In the genomic region with DNA sequence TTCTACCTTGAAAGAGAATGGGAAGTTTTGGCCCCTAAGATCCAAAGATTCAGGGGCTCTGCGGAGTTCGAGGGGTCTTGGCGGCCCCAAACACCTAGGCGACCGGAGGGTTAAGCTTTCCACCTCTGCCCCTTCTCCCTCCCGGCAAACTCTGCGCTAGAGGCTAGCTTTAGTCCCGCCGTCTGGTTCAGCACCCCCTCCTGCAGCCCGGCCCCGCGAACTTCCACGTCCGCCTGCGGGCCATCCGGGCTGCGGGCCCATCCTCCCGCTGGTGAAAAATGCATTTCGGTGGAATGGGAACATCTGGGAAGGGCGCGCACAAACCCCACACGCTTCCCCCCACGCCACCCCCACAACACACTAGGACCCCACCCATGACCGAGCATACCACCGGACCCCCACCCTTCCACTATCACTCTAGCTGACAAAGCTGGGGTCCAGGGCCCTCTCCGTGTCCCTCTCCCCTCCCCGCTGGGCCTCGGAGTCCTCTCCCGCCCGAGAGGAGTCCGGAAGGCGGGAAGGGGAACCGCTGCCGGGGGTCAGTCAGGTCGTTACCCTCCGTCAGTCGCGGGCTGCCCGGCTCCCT, we compare ENCODE assay signal across 7 cellular contexts. TPM values are rescaled to one million over a fixed set of nuclear protein-coding genes. Genes with fewer than 3 reads are reported as not detected.
DNase-seq lines count a peak whose midpoint lies in the region; ATAC-seq and TF ChIP-seq lines count a peak whose summit lies in the region.

No MANE protein-coding gene starts in this region.

- H3K9me3 ChIP-seq in duodenal mucosa (ENCODE audit: control insufficient read depth in 1 of 2, low read length in 2 of 2): no peaks in the 10 kb centered on the region
- H3K9me3 ChIP-seq in neural cell (ENCODE audit: low read length): no peaks in the 10 kb centered on the region

- TF ChIP-seq CTCF in GM12864 (IDR thresholded peaks at IDR 0.05; ENCODE audit: low read depth, low read length, missing control alignments) (no peak), neural cell (IDR thresholded peaks at IDR 0.05; ENCODE audit: poor library complexity, severe bottlenecking) (no peak)

- H4K20me1 ChIP-seq in neural cell (ENCODE audit: insufficient read depth): no peaks in the 10 kb centered on the region

- no peaks in the 10 kb centered on the region for H3K9me2 ChIP-seq in neural cell (ENCODE audit: insufficient read depth, low read length)

- TF ChIP-seq EP300 in neural cell (conservative IDR thresholded peaks at IDR 0.05; ENCODE audit: poor library complexity, severe bottlenecking): no peak

- peaks cover 74 to 88% of the 10 kb centered on the region in 2 donors for H3K27me3 ChIP-seq in duodenal mucosa (ENCODE audit: control insufficient read depth in 1 of 2, insufficient read depth in 2 of 2, low read length in 2 of 2)
- peaks cover 94% of the 10 kb centered on the region for H3K27me3 ChIP-seq in neural cell (ENCODE audit: insufficient read depth, low read depth, low read length)

- no peaks in the 10 kb centered on the region for H3F3A ChIP-seq in neural cell (ENCODE audit: insufficient read depth, low read length, poor library complexity, severe bottlenecking)

- H3K9ac ChIP-seq in duodenal mucosa (ENCODE audit: low read depth in 1 of 2, low read length in 2 of 2) (no peak overlapping the region), neural cell (ENCODE audit: low read length) (no peak overlapping the region)

- no peak for TF ChIP-seq RAD21 in neural cell (conservative IDR thresholded peaks at IDR 0.05)

- H3K4me3 ChIP-seq in GM12864 (ENCODE audit: low read depth, low read length) (peak overlapping the region; percentile 45), duodenal mucosa (ENCODE audit: low read depth in 1 of 2, low read length in 2 of 2) (peak overlapping the region; percentile 38 to 55), neural cell (ENCODE audit: low read length) (peak overlapping the region; percentile 45)

- no peak overlapping the region for H3K4me2 ChIP-seq in neural cell (ENCODE audit: low read length)

- H3K79me2 ChIP-seq in neural cell (replicated peaks; ENCODE audit: insufficient read depth, low read length): no peaks in the 10 kb centered on the region

- no peak for ATAC-seq in HG03108 (IDR thresholded peaks at IDR 0.05; ENCODE audit: unreplicated experiment)

- H3K27ac ChIP-seq in duodenal mucosa (ENCODE audit: low read depth, low read length) (no peak overlapping the region), neural cell (ENCODE audit: low read length) (no peak overlapping the region)

- DNase-seq in GM12864 (ENCODE audit: low read depth): no peak
- peak; percentile 23 for DNase-seq in NCI-H774 (lab: John Stamatoyannopoulos, UW)
- DNase-seq in mucosa of gallbladder (ENCODE audit: low spot score): no peak
- no peak for DNase-seq in HuH-7.5 (ENCODE audit: low spot score)

- peaks cover 16 to 28% of the 10 kb centered on the region in 2 donors for H3K4me1 ChIP-seq in duodenal mucosa (ENCODE audit: control insufficient read depth in 1 of 2, insufficient read depth in 2 of 2, low read length in 2 of 2)

- H3K36me3 ChIP-seq in duodenal mucosa (ENCODE audit: control insufficient read depth in 1 of 2, insufficient read depth in 2 of 2, low read length in 2 of 2) (no peaks in the 10 kb centered on the region), neural cell (ENCODE audit: insufficient read depth, low read length) (no peaks in the 10 kb centered on the region)

- H2AFZ ChIP-seq in neural cell (ENCODE audit: low read depth, low read length): no peak overlapping the region

TF ChIP-seq in neural cell, 6 proteins besides CTCF, POLR2A, EP300 and RAD21:
- no peak for TF ChIP-seq REST (IDR thresholded peaks at IDR 0.05; ENCODE audit: borderline replicate concordance)
- no peak for TF ChIP-seq SMC3 (conservative IDR thresholded peaks at IDR 0.05; ENCODE audit: poor library complexity)
- TF ChIP-seq EZH2 (IDR thresholded peaks at IDR 0.05; ENCODE audit: borderline replicate concordance, insufficient read depth, low read length, poor library complexity, severe bottlenecking): peak; percentile 60
- TF ChIP-seq POLR2AphosphoS5 (IDR thresholded peaks at IDR 0.05): peak; percentile 7

RNA-seq across cellular contexts. Expression of gene SHOX2, which starts 1.0 kb away (rescaled TPM):
- not detected in 2 replicates for polyA plus RNA-seq in neural cell
- polyA minus RNA-seq in neural cell: not detected in 2 replicates
- not detected for total RNA-seq in mucosa of gallbladder

RNA-seq across cellular contexts. Expression of gene RSRC1, which starts 4.7 kb away (rescaled TPM):
- 22.6 and 28.1 TPM in 2 replicates for polyA plus RNA-seq in neural cell
- 57.5 and 69.6 TPM in 2 replicates for polyA minus RNA-seq in neural cell
- 30.4 TPM for total RNA-seq in mucosa of gallbladder
